Comparison of ENCODE assay signal across 30 cellular contexts in the genomic region with DNA sequence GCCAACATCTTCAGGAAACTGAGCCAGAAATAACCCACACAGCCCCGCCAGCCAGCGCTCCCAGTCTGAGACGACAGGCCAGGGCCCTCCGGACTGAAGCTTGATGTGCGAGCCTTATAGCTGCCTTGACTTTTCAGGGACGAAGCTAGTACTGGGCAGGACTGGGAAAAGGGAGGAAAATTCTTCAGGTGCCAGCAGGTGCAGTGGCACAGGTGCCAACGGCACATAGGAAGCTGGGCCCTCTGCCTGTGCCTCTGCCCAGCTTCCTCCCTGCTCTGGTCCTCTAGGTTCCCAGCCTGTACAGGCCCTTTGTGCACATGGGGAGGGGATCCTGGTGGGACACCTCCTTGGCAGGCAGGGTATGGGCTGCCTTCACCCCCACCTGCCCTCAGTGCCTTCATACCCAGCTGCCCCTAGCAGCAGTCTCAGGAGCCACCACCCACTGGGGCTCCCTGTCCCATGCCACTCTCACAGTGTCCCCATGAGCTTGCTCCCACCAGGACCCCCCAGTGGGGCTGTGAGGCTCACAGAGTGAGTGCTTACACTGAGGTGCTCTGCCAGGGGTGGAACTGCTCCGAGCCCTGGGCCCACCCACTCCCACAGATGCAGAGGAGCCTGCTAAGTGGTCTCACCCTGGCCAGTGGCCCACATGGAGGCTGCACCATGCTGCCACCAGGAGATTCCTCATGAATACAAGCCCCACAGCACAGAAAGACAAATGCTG.
"Had no signal": no experiment of that assay in that cellular context is flagged by ENCODE, and none has a peak within 500 bp of the region (broad histone marks: within the 10 kb centered on the region; RNA-seq: fewer than 3 reads in every experiment).

No MANE protein-coding gene starts in this region.

- H3K27ac Mint-ChIP-seq: activated CD4-positive, alpha-beta memory T cell treated with anti-CD3 and anti-CD28 coated beads for 36 hours; activated CD4-positive, alpha-beta T cell treated with anti-CD3 and anti-CD28 coated beads for 36 hours; activated CD4-positive, alpha-beta T cell treated with anti-CD3 and anti-CD28 coated beads, Interleukin-2, amount 10 ng/mL, durations not matched to agents 24 days and 14 days; activated CD8-positive, alpha-beta memory T cell treated with anti-CD3 and anti-CD28 coated beads, Interleukin-2, amount 10 ng/mL, durations not matched to agents 7 days and 5 days; activated CD8-positive, alpha-beta T cell treated with anti-CD3 and anti-CD28 coated beads, Interleukin-2, amount 10 ng/mL, durations not matched to agents 7 days and 5 days; activated naive CD4-positive, alpha-beta T cell treated with anti-CD3 and anti-CD28 coated beads, Interleukin-2, amount 10 ng/mL, durations not matched to agents 7 days and 5 days; activated naive CD8-positive, alpha-beta T cell treated with anti-CD3 and anti-CD28 coated beads, Interleukin-2, amount 10 ng/mL, durations not matched to agents 7 days and 5 days; activated T-helper 1 cell treated with anti-CD3 and anti-CD28 coated beads, Interleukin-12 subunit alpha, Interleukin-12 subunit beta, Interleukin-2, Interleukin-4 antibody, amounts not matched to agents 30 ng/mL and 10 ng/mL and 1 ng/mL, durations not matched to agents 14 hours and 24 hours and 36 hours; dendritic cell treated with granulocyte-macrophage colony-stimulating factor and Interleukin-4, amounts not matched to agents 40 ng/mL and 50 ng/mL, for 4 days; endodermal cell had no signal

- H3K27ac ChIP-seq: ascending aorta, brain microvascular endothelial cell, coronary artery, dorsolateral prefrontal cortex had no signal

- H3K4me1 Mint-ChIP-seq: activated CD4-positive, alpha-beta T cell treated with anti-CD3 and anti-CD28 coated beads for 36 hours; activated CD4-positive, alpha-beta T cell treated with anti-CD3 and anti-CD28 coated beads, Interleukin-2, amount 10 ng/mL, durations not matched to agents 24 days and 14 days; activated CD8-positive, alpha-beta memory T cell treated with anti-CD3 and anti-CD28 coated beads, Interleukin-2, amount 10 ng/mL, durations not matched to agents 7 days and 5 days; activated naive CD4-positive, alpha-beta T cell treated with anti-CD3 and anti-CD28 coated beads, Interleukin-2, amount 10 ng/mL, durations not matched to agents 7 days and 5 days; activated naive CD8-positive, alpha-beta T cell treated with anti-CD3 and anti-CD28 coated beads, Interleukin-2, amount 10 ng/mL, durations not matched to agents 7 days and 5 days had no signal

- H3K27me3 ChIP-seq: ascending aorta, brain microvascular endothelial cell, dorsolateral prefrontal cortex had no signal

- H3K36me3 Mint-ChIP-seq: activated CD4-positive, alpha-beta memory T cell treated with anti-CD3 and anti-CD28 coated beads for 36 hours; activated CD8-positive, alpha-beta memory T cell treated with anti-CD3 and anti-CD28 coated beads, Interleukin-2, amount 10 ng/mL, durations not matched to agents 7 days and 5 days; activated naive CD4-positive, alpha-beta T cell treated with anti-CD3 and anti-CD28 coated beads, Interleukin-2, amount 10 ng/mL, durations not matched to agents 7 days and 5 days; activated naive CD4-positive, alpha-beta T cell treated with anti-CD3 and anti-CD28 coated beads, Interleukin-2, amount 50 U/mL, for 72 hours; activated naive CD8-positive, alpha-beta T cell treated with anti-CD3 and anti-CD28 coated beads, Interleukin-2, amount 10 ng/mL, durations not matched to agents 7 days and 5 days had no signal

- H3K4me3 Mint-ChIP-seq: activated CD4-positive, alpha-beta memory T cell treated with anti-CD3 and anti-CD28 coated beads for 36 hours; activated CD4-positive, alpha-beta T cell treated with anti-CD3 and anti-CD28 coated beads for 36 hours; activated CD4-positive, alpha-beta T cell treated with anti-CD3 and anti-CD28 coated beads, Interleukin-2, amount 10 ng/mL, durations not matched to agents 24 days and 14 days; activated CD8-positive, alpha-beta memory T cell treated with anti-CD3 and anti-CD28 coated beads, Interleukin-2, amount 10 ng/mL, durations not matched to agents 7 days and 5 days; activated CD8-positive, alpha-beta T cell treated with anti-CD3 and anti-CD28 coated beads, Interleukin-2, amount 10 ng/mL, durations not matched to agents 7 days and 5 days; activated naive CD4-positive, alpha-beta T cell treated with anti-CD3 and anti-CD28 coated beads, Interleukin-2, amount 10 ng/mL, durations not matched to agents 7 days and 5 days; activated naive CD8-positive, alpha-beta T cell treated with anti-CD3 and anti-CD28 coated beads, Interleukin-2, amount 10 ng/mL, durations not matched to agents 7 days and 5 days; activated T-helper 1 cell treated with anti-CD3 and anti-CD28 coated beads, Interleukin-12 subunit alpha, Interleukin-12 subunit beta, Interleukin-2, Interleukin-4 antibody, amounts not matched to agents 30 ng/mL and 10 ng/mL and 1 ng/mL, durations not matched to agents 14 hours and 24 hours and 36 hours; central memory CD8-positive, alpha-beta T cell; dendritic cell treated with granulocyte-macrophage colony-stimulating factor and Interleukin-4, amounts not matched to agents 40 ng/mL and 50 ng/mL, for 4 days; endodermal cell had no signal

- H3K4me1 ChIP-seq: ascending aorta had no signal

- H3K9me3 Mint-ChIP-seq: activated CD4-positive, alpha-beta memory T cell treated with anti-CD3 and anti-CD28 coated beads for 36 hours; activated CD4-positive, alpha-beta T cell treated with anti-CD3 and anti-CD28 coated beads, Interleukin-2, amount 10 ng/mL, durations not matched to agents 24 days and 14 days; activated naive CD4-positive, alpha-beta T cell treated with anti-CD3 and anti-CD28 coated beads, Interleukin-2, amount 10 ng/mL, durations not matched to agents 7 days and 5 days; activated naive CD4-positive, alpha-beta T cell treated with anti-CD3 and anti-CD28 coated beads, Interleukin-2, amount 50 U/mL, for 72 hours; activated naive CD8-positive, alpha-beta T cell treated with anti-CD3 and anti-CD28 coated beads, Interleukin-2, amount 10 ng/mL, durations not matched to agents 7 days and 5 days; activated T-helper 1 cell treated with anti-CD3 and anti-CD28 coated beads, Interleukin-12 subunit alpha, Interleukin-12 subunit beta, Interleukin-2, Interleukin-4 antibody, amounts not matched to agents 30 ng/mL and 10 ng/mL and 1 ng/mL, durations not matched to agents 14 hours and 24 hours and 36 hours; central memory CD8-positive, alpha-beta T cell; dendritic cell treated with granulocyte-macrophage colony-stimulating factor and Interleukin-4, amounts not matched to agents 40 ng/mL and 50 ng/mL, for 4 days; endodermal cell had no signal

- FAIRE-seq: bronchial epithelial cell, frontal cortex had no signal

- ATAC-seq: activated CD4-positive, alpha-beta T cell treated with anti-CD3 and anti-CD28 coated beads for 36 hours; activated CD8-positive, alpha-beta memory T cell treated with anti-CD3 and anti-CD28 coated beads, Interleukin-2, amount 10 ng/mL, durations not matched to agents 7 days and 5 days; activated CD8-positive, alpha-beta T cell treated with anti-CD3 and anti-CD28 coated beads, Interleukin-2, amount 10 ng/mL, durations not matched to agents 7 days and 5 days; activated naive CD4-positive, alpha-beta T cell treated with anti-CD3 and anti-CD28 coated beads, Interleukin-2, amount 50 U/mL, for 72 hours; esophagus mucosa had no signal

- DNase-seq: activated CD4-positive, alpha-beta memory T cell treated with anti-CD3 and anti-CD28 coated beads for 36 hours; activated CD4-positive, alpha-beta T cell treated with anti-CD3 and anti-CD28 coated beads for 36 hours; activated CD4-positive, alpha-beta T cell treated with anti-CD3 and anti-CD28 coated beads, Interleukin-2, amount 10 ng/mL, durations not matched to agents 24 days and 14 days; activated CD4-positive, CD25-positive, alpha-beta regulatory T cell; activated CD4-positive, CD25-positive, alpha-beta regulatory T cell treated with anti-CD3 and anti-CD28 coated beads, Interleukin-2, amount 50 U/mL, for 72 hours; activated CD8-positive, alpha-beta memory T cell treated with anti-CD3 and anti-CD28 coated beads, Interleukin-2, amount 10 ng/mL, durations not matched to agents 7 days and 5 days; activated CD8-positive, alpha-beta memory T cell treated with anti-CD3 and anti-CD28 coated beads, Interleukin-2, amount 50 U/mL, for 4 hours; activated CD8-positive, alpha-beta T cell treated with anti-CD3 and anti-CD28 coated beads, Interleukin-2, amount 10 ng/mL, durations not matched to agents 7 days and 5 days; activated gamma-delta T cell; activated naive CD4-positive, alpha-beta T cell; activated naive CD4-positive, alpha-beta T cell treated with anti-CD3 and anti-CD28 coated beads, Interleukin-2, amount 10 ng/mL, durations not matched to agents 7 days and 5 days; activated naive CD8-positive, alpha-beta T cell treated with anti-CD3 and anti-CD28 coated beads, Interleukin-2, amount 10 ng/mL, durations not matched to agents 7 days and 5 days; activated T-cell treated with anti-CD3 and anti-CD28 coated beads, Interleukin-2, amount 50 U/mL, for 1 hour; activated T-cell treated with anti-CD3 and anti-CD28 coated beads, Interleukin-2, amount 50 U/mL, for 48 hours; brain microvascular endothelial cell; dorsolateral prefrontal cortex; effector memory CD4-positive, alpha-beta T cell; endodermal cell; foreskin fibroblast; head of caudate nucleus; T-helper 2 cell had no signal

- H3K9me3 ChIP-seq: ascending aorta had no signal

- H3K4me3 ChIP-seq: ascending aorta, coronary artery, dorsolateral prefrontal cortex had no signal

- H3K27me3 Mint-ChIP-seq: activated CD4-positive, alpha-beta memory T cell treated with anti-CD3 and anti-CD28 coated beads for 36 hours; activated CD4-positive, alpha-beta T cell treated with anti-CD3 and anti-CD28 coated beads for 36 hours; activated CD4-positive, alpha-beta T cell treated with anti-CD3 and anti-CD28 coated beads, Interleukin-2, amount 10 ng/mL, durations not matched to agents 24 days and 14 days; activated CD8-positive, alpha-beta memory T cell treated with anti-CD3 and anti-CD28 coated beads, Interleukin-2, amount 10 ng/mL, durations not matched to agents 7 days and 5 days; activated naive CD4-positive, alpha-beta T cell treated with anti-CD3 and anti-CD28 coated beads, Interleukin-2, amount 10 ng/mL, durations not matched to agents 7 days and 5 days; activated naive CD8-positive, alpha-beta T cell treated with anti-CD3 and anti-CD28 coated beads, Interleukin-2, amount 10 ng/mL, durations not matched to agents 7 days and 5 days; central memory CD8-positive, alpha-beta T cell; dendritic cell treated with granulocyte-macrophage colony-stimulating factor and Interleukin-4, amounts not matched to agents 40 ng/mL and 50 ng/mL, for 4 days had no signal

- H3K36me3 ChIP-seq: ascending aorta, brain microvascular endothelial cell had no signal
